In the genomic region with DNA sequence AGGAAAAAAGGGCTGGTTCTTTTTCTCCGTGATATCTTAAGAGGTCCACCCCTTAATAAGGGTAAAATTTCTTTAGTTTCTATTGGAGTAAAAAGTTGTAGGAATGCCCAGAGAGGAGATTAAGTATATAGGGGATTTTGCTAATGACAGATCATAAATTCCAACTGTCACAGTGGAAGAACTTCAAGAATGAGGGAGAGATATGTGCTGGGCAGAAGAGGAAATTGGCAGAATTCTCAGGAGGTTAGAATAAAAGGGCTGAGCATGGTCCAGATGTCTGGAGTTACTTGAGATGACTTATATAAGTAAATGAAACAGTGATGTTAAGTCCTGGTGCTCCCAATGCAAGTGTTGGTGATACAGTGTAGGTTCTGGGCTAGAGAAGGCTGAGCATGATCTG, we compare ENCODE assay signal across 29 cellular contexts.
"Had no signal": no experiment of that assay in that cellular context is flagged by ENCODE, and none has a peak within 500 bp of the region (broad histone marks: within the 10 kb centered on the region; RNA-seq: fewer than 3 reads in every experiment).

No MANE protein-coding gene starts in this region.

- H3K27ac ChIP-seq: adrenal gland, ascending aorta, breast epithelium, cardiac muscle cell, coronary artery, dorsolateral prefrontal cortex, foreskin keratinocyte, gastrocnemius medialis, heart left ventricle had no signal

- H3K4me3 ChIP-seq: adrenal gland, ascending aorta, breast epithelium, cardiac muscle cell, coronary artery, dorsolateral prefrontal cortex, gastrocnemius medialis, heart left ventricle had no signal

- H3K9me3 ChIP-seq: adrenal gland, ascending aorta, breast epithelium, gastrocnemius medialis had no signal

- H3K27me3 ChIP-seq: adrenal gland, ascending aorta, breast epithelium, cardiac muscle cell, dorsolateral prefrontal cortex, foreskin keratinocyte, gastrocnemius medialis, heart left ventricle had no signal

- H3K36me3 ChIP-seq: adrenal gland, ascending aorta, breast epithelium, cardiac muscle cell, gastrocnemius medialis, heart left ventricle had no signal

- H3K4me1 ChIP-seq: adrenal gland, ascending aorta, breast epithelium, foreskin keratinocyte, gastrocnemius medialis, heart left ventricle had no signal

- DNase-seq: activated CD4-positive, alpha-beta memory T cell treated with anti-CD3 and anti-CD28 coated beads for 36 hours; activated CD4-positive, alpha-beta T cell treated with anti-CD3 and anti-CD28 coated beads for 36 hours; activated CD4-positive, alpha-beta T cell treated with anti-CD3 and anti-CD28 coated beads, Interleukin-2, amount 10 ng/mL, durations not matched to agents 24 days and 14 days; activated CD4-positive, CD25-positive, alpha-beta regulatory T cell; activated CD4-positive, CD25-positive, alpha-beta regulatory T cell treated with anti-CD3 and anti-CD28 coated beads, Interleukin-2, amount 50 U/mL, for 72 hours; activated CD8-positive, alpha-beta memory T cell treated with anti-CD3 and anti-CD28 coated beads, Interleukin-2, amount 10 ng/mL, durations not matched to agents 7 days and 5 days; activated CD8-positive, alpha-beta memory T cell treated with anti-CD3 and anti-CD28 coated beads, Interleukin-2, amount 50 U/mL, for 4 hours; activated CD8-positive, alpha-beta T cell treated with anti-CD3 and anti-CD28 coated beads, Interleukin-2, amount 10 ng/mL, durations not matched to agents 7 days and 5 days; activated effector memory CD4-positive, alpha-beta T cell treated with anti-CD3 and anti-CD28 coated beads, Interleukin-2, amount 50 U/mL, for 16 hours; activated naive CD4-positive, alpha-beta T cell treated with anti-CD3 and anti-CD28 coated beads for 36 hours; activated naive CD8-positive, alpha-beta T cell treated with anti-CD3 and anti-CD28 coated beads for 36 hours; activated naive CD8-positive, alpha-beta T cell treated with anti-CD3 and anti-CD28 coated beads, Interleukin-2, amount 50 U/mL, for 24 hours; activated T-cell treated with anti-CD3 and anti-CD28 coated beads, Interleukin-2, amount 50 U/mL, for 1 hour; activated T-cell treated with anti-CD3 and anti-CD28 coated beads, Interleukin-2, amount 50 U/mL, for 48 hours; adrenal gland; central memory CD4-positive, alpha-beta T cell; cerebellar nuclear complex; dorsolateral prefrontal cortex; effector memory CD4-positive, alpha-beta T cell; endodermal cell; foreskin keratinocyte; gastrocnemius medialis; glutamatergic neuron; heart left ventricle; T-helper 2 cell had no signal
